16 cellular contexts compared by ENCODE assay signal in the genomic region with DNA sequence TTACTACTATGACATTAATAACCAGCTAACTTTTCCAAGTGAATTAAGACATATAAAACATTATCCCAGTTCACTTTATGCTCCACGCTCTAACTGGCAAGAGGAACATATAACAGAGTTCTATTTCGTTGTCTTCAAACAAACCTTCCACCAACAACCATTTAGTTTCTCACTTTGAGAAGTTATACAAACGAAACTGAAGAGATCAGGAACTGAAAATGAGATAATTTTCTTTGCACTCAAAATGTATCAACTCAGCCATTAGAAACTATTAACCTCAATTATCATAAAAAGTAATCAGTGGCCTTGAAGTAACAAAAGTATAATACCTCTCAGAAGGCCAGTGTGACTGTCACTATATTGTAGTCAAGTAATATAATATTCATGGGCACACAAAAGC.
A peak's percentile ranks its signal among the peaks of the same experiment; 100 is the strongest.
DNase-seq lines count a peak whose midpoint lies in the region; ATAC-seq, FAIRE-seq and TF ChIP-seq lines count a peak whose summit lies in the region.
"Had no signal": no experiment of that assay in that cellular context is flagged by ENCODE, and none has a peak within 500 bp of the region (broad histone marks: within the 10 kb centered on the region; RNA-seq: fewer than 3 reads in every experiment).

No MANE protein-coding gene starts in this region.

- intact Hi-C loops in breast epithelium (cut with DNase I; ENCODE audit: low total_unique reads), result no loop called here
- intact Hi-C loops in transverse colon (cut with DNase I; ENCODE audit: low total_unique reads), result no loop called here

- H3K27ac ChIP-seq in astrocyte (ENCODE audit: low read depth, low read length) (no peak overlapping the region), breast epithelium (no peak overlapping the region), transverse colon (no peak overlapping the region)
- H3K27ac ChIP-seq: ascending aorta, C4-2B had no signal

- no peaks in the 10 kb centered on the region for H4K20me1 ChIP-seq in astrocyte (ENCODE audit: insufficient read depth, low read length)

- peak; percentile 84 for FAIRE-seq in astrocyte (lab: Jason Lieb, UNC)
- FAIRE-seq: H1, TTC549 had no signal

- TF ChIP-seq POLR2A in breast epithelium (IDR thresholded peaks at IDR 0.05) (no peak), transverse colon (IDR thresholded peaks at IDR 0.05) (no peak)

- H3K36me3 ChIP-seq in astrocyte (ENCODE audit: insufficient read depth, low read length) (no peaks in the 10 kb centered on the region), breast epithelium (no peaks in the 10 kb centered on the region), transverse colon (no peaks in the 10 kb centered on the region)

- 61 to 92% methylated on average over 2 to 3 of the region's 3 CpGs for WGBS in transverse colon (ENCODE audit: low coverage in 1 of 2), 2 donors

- no peaks in the 10 kb centered on the region for H3K9me3 ChIP-seq in astrocyte (ENCODE audit: insufficient read depth, low read depth, low read length)
- no peaks in the 10 kb centered on the region for H3K9me3 ChIP-seq in breast epithelium
- H3K9me3 ChIP-seq in transverse colon, result no peaks in the 10 kb centered on the region
- H3K9me3 ChIP-seq: ascending aorta had no signal

- peaks cover 5% of the 10 kb centered on the region for H3K36me3 Mint-ChIP-seq in astrocyte (ENCODE audit: low read depth, unreplicated experiment)
- peaks cover 39% of the 10 kb centered on the region for H3K36me3 Mint-ChIP-seq in progenitor cell of endocrine pancreas (ENCODE audit: insufficient read depth)

- no peaks in the 10 kb centered on the region for H3K4me1 ChIP-seq in astrocyte (ENCODE audit: insufficient read depth, low read length)
- H3K4me1 ChIP-seq in breast epithelium, result no peaks in the 10 kb centered on the region
- no peaks in the 10 kb centered on the region for H3K4me1 ChIP-seq in transverse colon
- H3K4me1 ChIP-seq: ascending aorta had no signal

- H3K9me3 Mint-ChIP-seq in astrocyte (ENCODE audit: unreplicated experiment) (no peaks in the 10 kb centered on the region), progenitor cell of endocrine pancreas (ENCODE audit: low read depth) (peaks cover 14% of the 10 kb centered on the region)

- TF ChIP-seq CTCF in astrocyte (IDR thresholded peaks at IDR 0.05; ENCODE audit: insufficient read depth, low read depth, low read length) (no peak), progenitor cell of endocrine pancreas (IDR thresholded peaks at IDR 0.05; ENCODE audit: unreplicated experiment) (no peak), breast epithelium (IDR thresholded peaks at IDR 0.05) (no peak), transverse colon (IDR thresholded peaks at IDR 0.05) (no peak)

- H3K9ac ChIP-seq in astrocyte (ENCODE audit: low read length), result no peak overlapping the region

- H3K4me1 Mint-ChIP-seq in astrocyte (ENCODE audit: low read depth, unreplicated experiment) (no peaks in the 10 kb centered on the region), progenitor cell of endocrine pancreas (ENCODE audit: low read depth) (no peaks in the 10 kb centered on the region)

- no peaks in the 10 kb centered on the region for H3K27me3 Mint-ChIP-seq in astrocyte (ENCODE audit: low read depth, unreplicated experiment)
- no peaks in the 10 kb centered on the region for H3K27me3 Mint-ChIP-seq in progenitor cell of endocrine pancreas

- ATAC-seq in GM18868 (IDR thresholded peaks at IDR 0.05; ENCODE audit: unreplicated experiment) (peak; percentile 95), GM21576 (IDR thresholded peaks at IDR 0.05; ENCODE audit: unreplicated experiment) (peak; percentile 96), HG03103 (IDR thresholded peaks at IDR 0.05; ENCODE audit: low read depth, unreplicated experiment) (peak; percentile 92)
- ATAC-seq: left ventricle myocardium superior had no signal

- H3K27ac Mint-ChIP-seq in astrocyte (ENCODE audit: unreplicated experiment) (no peak overlapping the region), progenitor cell of endocrine pancreas (no peak overlapping the region)

- no peak for TF ChIP-seq EP300 in transverse colon (IDR thresholded peaks at IDR 0.05; ENCODE audit: low read depth)

- H2AFZ ChIP-seq in astrocyte (ENCODE audit: low read depth, low read length), result no peak overlapping the region

- no peak overlapping the region for H3K4me3 ChIP-seq in astrocyte (ENCODE audit: insufficient read depth, low read depth, low read length)
- H3K4me3 ChIP-seq in breast epithelium, result no peak overlapping the region
- H3K4me3 ChIP-seq in transverse colon, result no peak overlapping the region
- H3K4me3 ChIP-seq: ascending aorta had no signal

- no peak for DNase-seq in astrocyte (ENCODE audit: low read depth)
- no peak for DNase-seq in progenitor cell of endocrine pancreas (ENCODE audit: low spot score, unreplicated experiment)
- no peak for DNase-seq in breast epithelium (ENCODE audit: low spot score in 2 of 2)
- DNase-seq in transverse colon, result no peak
- no peak for DNase-seq in NCI-H748 (lab: John Stamatoyannopoulos, UW; ENCODE audit: unreplicated experiment)
- DNase-seq: effector memory CD4-positive, alpha-beta T cell; KG1; left ventricle myocardium superior; stimulated activated CD4-positive, alpha-beta T cell treated with anti-CD3 and anti-CD28 coated beads, Interleukin-12 subunit alpha, Interleukin-12 subunit beta, amount 100 ng/mL, for 4 hours had no signal

- no peaks in the 10 kb centered on the region for H3K27me3 ChIP-seq in astrocyte (ENCODE audit: insufficient read depth, low read length)
- no peaks in the 10 kb centered on the region for H3K27me3 ChIP-seq in breast epithelium
- no peaks in the 10 kb centered on the region for H3K27me3 ChIP-seq in transverse colon
- H3K27me3 ChIP-seq: ascending aorta had no signal

- no peak overlapping the region for H3K4me3 Mint-ChIP-seq in astrocyte (ENCODE audit: unreplicated experiment)
- no peak overlapping the region for H3K4me3 Mint-ChIP-seq in progenitor cell of endocrine pancreas (ENCODE audit: low read depth)

- H3K4me2 ChIP-seq in astrocyte (ENCODE audit: low read length), result no peak overlapping the region

- in situ Hi-C loops in transverse colon (cut with MboI; ENCODE audit: low pct_ligation_motif_present in 1 of 4, low pct_unique_long_range_greater_than_20kb in 1 of 4, low sequenced_read_pairs in 3 of 4), result no loop called here

- H3K79me2 ChIP-seq in astrocyte (ENCODE audit: insufficient read depth, low read length), result no peaks in the 10 kb centered on the region
